ENCODE assay signal across 12 cellular contexts in genomic region chr17:43529977-43530302, GRCh38. TPM values are rescaled to one million over a fixed set of nuclear protein-coding genes. Genes with fewer than 3 reads are reported as not detected.
A peak's percentile ranks its signal among the peaks of the same experiment; 100 is the strongest.
DNase-seq lines count a peak whose midpoint lies in the region; FAIRE-seq and TF ChIP-seq lines count a peak whose summit lies in the region.
"Had no signal": no experiment of that assay in that cellular context is flagged by ENCODE, and none has a peak within 500 bp of the region (broad histone marks: within the 10 kb centered on the region; RNA-seq: fewer than 3 reads in every experiment).

No MANE protein-coding gene starts in this region.

- H3K79me2 ChIP-seq in endothelial cell of umbilical vein (ENCODE audit: control insufficient read depth, insufficient read depth, low read length) = no peaks in the 10 kb centered on the region

- CTCF ChIA-PET in RWPE1 (lab: Yijun Ruan, JAX) = interaction anchor here (0.5 kb wide), 1 partner anchor 1286 kb away, joined by 3 read pairs; no protein-coding TSS in a partner anchor
- CTCF ChIA-PET in endothelial cell of umbilical vein (lab: Charles Lee) = interaction anchor here (0.8 to 2.1 kb wide), 9 partner anchors 10 to 144 kb away, joined by 3 to 12 read pairs (median 5); partner anchors contain the start of gene ETV4

- FAIRE-seq in endothelial cell of umbilical vein (lab: Jason Lieb, UNC) = no peak
- no peak for FAIRE-seq in D721Med (lab: Jason Lieb, UNC)

- H3K4me2 ChIP-seq in endothelial cell of umbilical vein (ENCODE audit: insufficient read depth, low read length) = peak overlapping the region; percentile 18

- in situ Hi-C loops in transverse colon (cut with MboI; ENCODE audit: low pct_ligation_motif_present in 1 of 4, low pct_unique_long_range_greater_than_20kb in 1 of 4, low sequenced_read_pairs in 3 of 4) = no loop called here

- no peak for TF ChIP-seq EP300 in transverse colon (IDR thresholded peaks at IDR 0.05; ENCODE audit: low read depth)

- no peak for DNase-seq in RWPE1 (ENCODE audit: low spot score)
- no peak for DNase-seq in endothelial cell of umbilical vein (ENCODE audit: low read depth, low spot score)
- no peak for DNase-seq in transverse colon
- no peak for DNase-seq in D721Med (ENCODE audit: insufficient read length, low spot score)
- no peak for DNase-seq in NCI-H345 treated with DMSO at 0.1 percent for 48 hours (lab: John Stamatoyannopoulos, UW; ENCODE audit: unreplicated experiment)
- no peak for DNase-seq in NCI-H187 (lab: John Stamatoyannopoulos, UW)
- DNase-seq: activated CD4-positive, alpha-beta memory T cell treated with anti-CD3 and anti-CD28 coated beads for 36 hours; activated naive CD8-positive, alpha-beta T cell treated with anti-CD3 and anti-CD28 coated beads, Interleukin-2, amount 50 U/mL, for 24 hours; effector memory CD4-positive, alpha-beta T cell; MM.1S had no signal

- H3K36me3 ChIP-seq in endothelial cell of umbilical vein (ENCODE audit: control insufficient read depth in 2 of 2, extremely low read depth in 1 of 2, insufficient read depth in 2 of 2, low read length in 2 of 2) = peaks cover 0 to 6% of the 10 kb centered on the region in 2 experiments
- H3K36me3 ChIP-seq in mesodermal cell (ENCODE audit: control insufficient read depth, insufficient read depth, low read length) = peaks cover 59% of the 10 kb centered on the region
- H3K36me3 ChIP-seq in transverse colon = peaks cover 0 to 2% (median under 1%) of the 10 kb centered on the region in 4 donors
- H3K36me3 ChIP-seq: uterus had no signal

- intact Hi-C loops in endothelial cell of umbilical vein (cut with micrococcal nuclease) (loop anchor here (1.0 kb wide), 1 partner anchor 16 kb away; the partner anchor contains the start of gene ETV4), transverse colon (cut with DNase I; ENCODE audit: low total_unique reads) (no loop called here)

- no TSS peak for BruUV-seq in endothelial cell of umbilical vein (replicated peaks; lab: Mats Ljungman, UMichigan)

- POLR2A ChIA-PET in RWPE1 (lab: Yijun Ruan, JAX; ENCODE audit: low non-redundant PET) (no interaction called here), endothelial cell of umbilical vein (lab: Charles Lee) (no interaction called here)

- WGBS in mesodermal cell (ENCODE audit: insufficient coverage in 2 of 2), 2 experiments = 71% methylated on average over 1 of the region's 6 CpGs; no CpG with 5 or more reads in 1 of the 2 experiments
- 0 to 67% methylated on average over 1 to 6 of the region's 6 CpGs for WGBS in transverse colon (ENCODE audit: low coverage in 1 of 2), 2 donors

- no peaks in the 10 kb centered on the region for H4K20me1 ChIP-seq in endothelial cell of umbilical vein (replicated peaks; ENCODE audit: control insufficient read depth, extremely low read depth, insufficient read depth, low read length)

- H3K9me1 ChIP-seq in endothelial cell of umbilical vein (replicated peaks; ENCODE audit: control insufficient read depth, extremely low read depth, insufficient read depth, low read length) = no peaks in the 10 kb centered on the region

- H3K9me3 ChIP-seq in endothelial cell of umbilical vein (replicated peaks; ENCODE audit: control insufficient read depth, insufficient read depth, low read length) (no peaks in the 10 kb centered on the region), mesodermal cell (ENCODE audit: control insufficient read depth, low read length) (no peaks in the 10 kb centered on the region), transverse colon (no peaks in the 10 kb centered on the region)
- H3K9me3 ChIP-seq: uterus had no signal

- TF ChIP-seq CTCF in RWPE1 (conservative IDR thresholded peaks at IDR 0.05; ENCODE audit: low read depth) = no peak
- no peak for TF ChIP-seq CTCF in endothelial cell of umbilical vein (IDR thresholded peaks at IDR 0.05; ENCODE audit: extremely low read depth in 1 of 2, insufficient read depth in 1 of 2, low read depth in 1 of 2, low read length in 2 of 2)
- no peak for TF ChIP-seq CTCF in transverse colon (IDR thresholded peaks at IDR 0.05)
- no peak for TF ChIP-seq CTCF in D721Med (IDR thresholded peaks at IDR 0.05; ENCODE audit: insufficient read depth, missing control alignments)

- TF ChIP-seq POLR2A in endothelial cell of umbilical vein (IDR thresholded peaks at IDR 0.05; ENCODE audit: low read depth, low read length) (no peak), transverse colon (IDR thresholded peaks at IDR 0.05) (no peak)

- peaks cover 23% of the 10 kb centered on the region for H3K4me1 ChIP-seq in endothelial cell of umbilical vein (ENCODE audit: control insufficient read depth, extremely low read depth, insufficient read depth, low read length)
- H3K4me1 ChIP-seq in mesodermal cell (ENCODE audit: control insufficient read depth, insufficient read depth, low read length, poor library complexity, severe bottlenecking) = peaks cover 51% of the 10 kb centered on the region
- peaks cover 13 to 35% (median 22%) of the 10 kb centered on the region in 4 donors for H3K4me1 ChIP-seq in transverse colon

- dilution Hi-C loops in endothelial cell of umbilical vein (cut with MboI; ENCODE audit: extremely low pct_ligation_motif_present, low sequenced_read_pairs) = no loop called here

- peak overlapping the region; percentile 87 for H3K27ac ChIP-seq in RWPE1
- H3K27ac ChIP-seq in endothelial cell of umbilical vein (ENCODE audit: insufficient read depth, low read depth, low read length) = peak overlapping the region; percentile 83
- H3K27ac ChIP-seq in mesodermal cell (ENCODE audit: low read depth, low read length, severe bottlenecking) = peak overlapping the region; percentile 96
- H3K27ac ChIP-seq in transverse colon = peak overlapping the region in 3 of 4 donors; percentile 28 to 43 (median 43)

- no peak overlapping the region for H3K9ac ChIP-seq in endothelial cell of umbilical vein (replicated peaks; ENCODE audit: extremely low read depth, insufficient read depth, low read length)

- no peak overlapping the region for H2AFZ ChIP-seq in endothelial cell of umbilical vein (ENCODE audit: low read depth, low read length)

- no peaks in the 10 kb centered on the region for H3K27me3 ChIP-seq in endothelial cell of umbilical vein (ENCODE audit: control insufficient read depth in 2 of 2, insufficient read depth in 2 of 2, low read length in 2 of 2)
- no peaks in the 10 kb centered on the region for H3K27me3 ChIP-seq in transverse colon
- H3K27me3 ChIP-seq: uterus had no signal

- H3K4me3 ChIP-seq in endothelial cell of umbilical vein (replicated peaks in 1 of 3; ENCODE audit: insufficient read depth in 1 of 3, low read depth in 1 of 3, low read length in 3 of 3) (no peak overlapping the region), mesodermal cell (ENCODE audit: extremely low read depth, insufficient read depth, low read length, poor library complexity, severe bottlenecking) (peak overlapping the region; percentile 16), transverse colon (no peak overlapping the region)

TF ChIP-seq in endothelial cell of umbilical vein, 7 proteins besides CTCF, POLR2A, EP300 and RAD21:
- TF ChIP-seq MAX (IDR thresholded peaks at IDR 0.05; ENCODE audit: insufficient read depth, insufficient read length) (no peak), POLR2AphosphoS5 (IDR thresholded peaks at IDR 0.05; ENCODE audit: insufficient read depth, low read depth, low read length) (no peak), MYC (IDR thresholded peaks at IDR 0.05; ENCODE audit: low read depth, low read length) (no peak), FOS (IDR thresholded peaks at IDR 0.05; ENCODE audit: borderline replicate concordance, insufficient read depth, low read length) (no peak), JUN (IDR thresholded peaks at IDR 0.05; ENCODE audit: borderline replicate concordance, insufficient read depth, insufficient read length, low read depth) (no peak), EZH2 (IDR thresholded peaks at IDR 0.05; ENCODE audit: borderline replicate concordance, low read depth, low read length, severe bottlenecking) (no peak), GATA2 (IDR thresholded peaks at IDR 0.05; ENCODE audit: insufficient read depth, insufficient read length, low read depth, low read length) (no peak)

RNA-seq across cellular contexts. Expression of gene ETV4, which starts 16.2 kb away (rescaled TPM):
- total RNA-seq in endothelial cell of umbilical vein (32.2 and 39.4 TPM in 2 replicates), transverse colon (1 to 10 TPM in 1 of 4 donors, under 1 TPM in 1, not detected in 2; 0.41 to 1.3 TPM)
- 5.5 and 7.3 TPM in 2 replicates for polyA plus RNA-seq in endothelial cell of umbilical vein
- 9.0 and 11.8 TPM in 2 replicates for polyA plus RNA-seq in endothelial cell of umbilical vein (2011; cell fraction: cytosol; rRNA removed)
- 11.7 and 17.6 TPM in 2 replicates for polyA plus RNA-seq in endothelial cell of umbilical vein (2011; cell fraction: nucleus; rRNA removed)
- 15.3 and 20.1 TPM in 2 replicates for polyA plus RNA-seq in endothelial cell of umbilical vein (2012)
- 3.6 and 10.0 TPM in 2 replicates for polyA minus RNA-seq in endothelial cell of umbilical vein
- polyA minus RNA-seq in endothelial cell of umbilical vein (2011; cell fraction: cytosol; rRNA and poly(A)+ RNA removed) = 2.7 TPM
- 2.9 and 5.9 TPM in 2 replicates for polyA minus RNA-seq in endothelial cell of umbilical vein (2011; cell fraction: nucleus; rRNA and poly(A)+ RNA removed)
- 70.4 TPM for polyA plus RNA-seq in mesodermal cell (2013, experiment 1 of 2)
- 58.7 TPM for polyA plus RNA-seq in mesodermal cell (2013, experiment 2 of 2)

RNA-seq across cellular contexts. Expression of gene DHX8, which starts 46.2 kb away (rescaled TPM):
- total RNA-seq in endothelial cell of umbilical vein = 52.1 and 65.6 TPM in 2 replicates
- polyA plus RNA-seq in endothelial cell of umbilical vein = 32.7 and 34.9 TPM in 2 replicates
- 32.9 and 36.9 TPM in 2 replicates for polyA plus RNA-seq in endothelial cell of umbilical vein (2011; cell fraction: cytosol; rRNA removed)
- 65.5 and 65.7 TPM in 2 replicates for polyA plus RNA-seq in endothelial cell of umbilical vein (2011; cell fraction: nucleus; rRNA removed)
- 36.1 and 40.4 TPM in 2 replicates for polyA plus RNA-seq in endothelial cell of umbilical vein (2012)
- polyA minus RNA-seq in endothelial cell of umbilical vein = 74.9 and 79.9 TPM in 2 replicates
- polyA minus RNA-seq in endothelial cell of umbilical vein (2011; cell fraction: cytosol; rRNA and poly(A)+ RNA removed) = 32.6 TPM
- 27.4 and 39.6 TPM in 2 replicates for polyA minus RNA-seq in endothelial cell of umbilical vein (2011; cell fraction: nucleus; rRNA and poly(A)+ RNA removed)
- 34.3 TPM for polyA plus RNA-seq in mesodermal cell (2013, experiment 1 of 2)
- 29.6 TPM for polyA plus RNA-seq in mesodermal cell (2013, experiment 2 of 2)
- total RNA-seq in transverse colon = 10 to 100 TPM; 15.3 to 44.9 (median 36.4) TPM

Comparison
In these comparisons a context has a peak if more than half of its experiments do, and no peak if none do; other contexts are left out.
1. H3K27ac ChIP-seq: peak in every context shown above with its lines; median percentile 96 in mesodermal cell; 87 in RWPE1; 83 in endothelial cell of umbilical vein; 43 in transverse colon.
2. RNA of gene ETV4, which starts 16.2 kb away (total RNA-seq): 32.2 to 39.4 TPM in endothelial cell of umbilical vein; 0.41 to 1.3 TPM in transverse colon; every median in the first group is over 10 times any median in the second.